In the genomic region with DNA sequence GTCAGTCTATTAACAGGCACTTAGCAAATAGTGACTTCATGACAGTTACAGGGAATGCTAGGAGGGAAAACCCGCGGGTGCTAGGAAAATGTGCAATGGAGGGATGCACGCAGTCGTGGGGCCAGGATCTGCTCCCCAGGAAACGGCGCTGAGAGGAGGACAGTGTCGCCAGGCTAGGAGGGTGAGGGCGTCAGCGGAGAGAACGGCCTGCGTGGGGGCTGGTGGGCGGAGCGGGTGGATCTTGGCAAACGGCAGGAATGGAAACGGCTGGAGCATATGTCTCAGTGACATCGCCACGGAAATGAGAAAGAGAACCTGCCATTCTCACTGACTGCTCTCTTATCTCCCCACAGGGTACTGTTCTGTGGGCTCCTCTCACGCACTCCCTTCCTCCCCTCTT, we compare ENCODE assay signal across 22 cellular contexts.
DNase-seq lines count a peak whose midpoint lies in the region; ATAC-seq and TF ChIP-seq lines count a peak whose summit lies in the region.
"Had no signal": no experiment of that assay in that cellular context is flagged by ENCODE, and none has a peak within 500 bp of the region (broad histone marks: within the 10 kb centered on the region; RNA-seq: fewer than 3 reads in every experiment).

No MANE protein-coding gene starts in this region.

- no peaks in the 10 kb centered on the region for H3K79me2 ChIP-seq in neural progenitor cell (ENCODE audit: low read depth)

- H3K9me3 Mint-ChIP-seq in neural progenitor cell = peaks cover 17% of the 10 kb centered on the region

- H3K9me3 ChIP-seq in neural progenitor cell (ENCODE audit: low read depth) = peaks cover 6% of the 10 kb centered on the region

- no peak overlapping the region for H3K4me2 ChIP-seq in neural progenitor cell

- H3K4me3 Mint-ChIP-seq in neural progenitor cell = no peak overlapping the region
- H3K4me3 Mint-ChIP-seq: CD4-positive, alpha-beta memory T cell; IgD-negative memory B cell; memory B cell; stimulated activated memory B cell treated with anti-CD40 and anti-IgM and Interleukin-4, amounts not matched to agents 10 μg/mL and 1 μg/mL and 100 μg/mL, for 72 hours had no signal

- H3K36me3 ChIP-seq in neural progenitor cell = peaks cover 5% of the 10 kb centered on the region
- H3K36me3 ChIP-seq: brain microvascular endothelial cell, MG63, sigmoid colon had no signal

- DNase-seq in CMK (ENCODE audit: low read depth) = peak; percentile 52
- peak; percentile 60 for DNase-seq in NCI-H69 (lab: John Stamatoyannopoulos, UW)
- peak; percentile 28 to 48 for DNase-seq in cerebellar nuclear complex (lab: John Stamatoyannopoulos, UW)
- no peak for DNase-seq in neural progenitor cell (ENCODE audit: low spot score)
- no peak for DNase-seq in NCI-H187 treated with DMSO at 0.1 percent for 48 hours (lab: John Stamatoyannopoulos, UW)
- DNase-seq: activated CD4-positive, alpha-beta T cell treated with anti-CD3 and anti-CD28 coated beads, Interleukin-2, amount 50 U/mL, for 48 hours; activated gamma-delta T cell; brain microvascular endothelial cell; CD4-positive, alpha-beta memory T cell; DMS79; kidney; MG63; NCI-H187; NCI-H510A treated with DMSO at 0.1 percent for 48 hours; sigmoid colon had no signal

- H3F3A ChIP-seq in neural progenitor cell (ENCODE audit: low read depth) = no peaks in the 10 kb centered on the region

- TF ChIP-seq CTCF in neural progenitor cell (IDR thresholded peaks at IDR 0.05) = no peak

- no peaks in the 10 kb centered on the region for H4K20me1 ChIP-seq in neural progenitor cell (ENCODE audit: low read depth)

- no peak overlapping the region for H3K27ac ChIP-seq in neural progenitor cell
- H3K27ac ChIP-seq: brain microvascular endothelial cell, epithelial cell of prostate, sigmoid colon had no signal

- H3K27me3 Mint-ChIP-seq in neural progenitor cell (ENCODE audit: insufficient read depth, low read depth) = peaks cover 4% of the 10 kb centered on the region
- H3K27me3 Mint-ChIP-seq: CD4-positive, alpha-beta memory T cell had no signal

- no peak overlapping the region for H3K4me3 ChIP-seq in neural progenitor cell
- H3K4me3 ChIP-seq: MG63, sigmoid colon had no signal

- no peaks in the 10 kb centered on the region for H3K27me3 ChIP-seq in neural progenitor cell
- H3K27me3 ChIP-seq: brain microvascular endothelial cell, MG63, sigmoid colon had no signal

- H3K4me1 Mint-ChIP-seq in neural progenitor cell = peaks cover 7% of the 10 kb centered on the region
- H3K4me1 Mint-ChIP-seq: CD4-positive, alpha-beta memory T cell; IgD-negative memory B cell; memory B cell; stimulated activated memory B cell treated with anti-CD40 and anti-IgM and Interleukin-4, amounts not matched to agents 10 μg/mL and 1 μg/mL and 100 μg/mL, for 72 hours had no signal

- H3K27ac Mint-ChIP-seq in neural progenitor cell = peak overlapping the region; percentile 81
- H3K27ac Mint-ChIP-seq: CD4-positive, alpha-beta memory T cell; IgD-negative memory B cell; memory B cell; stimulated activated memory B cell treated with anti-CD40 and anti-IgM and Interleukin-4, amounts not matched to agents 10 μg/mL and 1 μg/mL and 100 μg/mL, for 72 hours had no signal

- H3K4me1 ChIP-seq in neural progenitor cell = peaks cover 6% of the 10 kb centered on the region
- H3K4me1 ChIP-seq: sigmoid colon had no signal

- no peak overlapping the region for H3K9ac ChIP-seq in neural progenitor cell

- H3K36me3 Mint-ChIP-seq in neural progenitor cell = peaks cover 2% of the 10 kb centered on the region
- H3K36me3 Mint-ChIP-seq: IgD-negative memory B cell had no signal

- ATAC-seq in HG02885 (IDR thresholded peaks at IDR 0.05; ENCODE audit: poor library complexity, unreplicated experiment) (no peak), HG03457 (IDR thresholded peaks at IDR 0.05; ENCODE audit: unreplicated experiment) (no peak), HG02981 (IDR thresholded peaks at IDR 0.05; ENCODE audit: unreplicated experiment) (no peak)
- ATAC-seq: stimulated activated memory B cell treated with anti-CD40 and anti-IgM and Interleukin-4, amounts not matched to agents 10 μg/mL and 1 μg/mL and 100 μg/mL, for 72 hours had no signal

- H2AFZ ChIP-seq in neural progenitor cell (replicated peaks) = no peak overlapping the region

Comparison
In these comparisons a context has a peak if more than half of its experiments do, and no peak if none do; other contexts are left out.
1. DNase-seq: peak in CMK (single experiment), NCI-H69 (single experiment) and cerebellar nuclear complex (2 of 2); none in neural progenitor cell (single experiment) and NCI-H187 treated with DMSO at 0.1 percent for 48 hours (single experiment).